In the genomic region with DNA sequence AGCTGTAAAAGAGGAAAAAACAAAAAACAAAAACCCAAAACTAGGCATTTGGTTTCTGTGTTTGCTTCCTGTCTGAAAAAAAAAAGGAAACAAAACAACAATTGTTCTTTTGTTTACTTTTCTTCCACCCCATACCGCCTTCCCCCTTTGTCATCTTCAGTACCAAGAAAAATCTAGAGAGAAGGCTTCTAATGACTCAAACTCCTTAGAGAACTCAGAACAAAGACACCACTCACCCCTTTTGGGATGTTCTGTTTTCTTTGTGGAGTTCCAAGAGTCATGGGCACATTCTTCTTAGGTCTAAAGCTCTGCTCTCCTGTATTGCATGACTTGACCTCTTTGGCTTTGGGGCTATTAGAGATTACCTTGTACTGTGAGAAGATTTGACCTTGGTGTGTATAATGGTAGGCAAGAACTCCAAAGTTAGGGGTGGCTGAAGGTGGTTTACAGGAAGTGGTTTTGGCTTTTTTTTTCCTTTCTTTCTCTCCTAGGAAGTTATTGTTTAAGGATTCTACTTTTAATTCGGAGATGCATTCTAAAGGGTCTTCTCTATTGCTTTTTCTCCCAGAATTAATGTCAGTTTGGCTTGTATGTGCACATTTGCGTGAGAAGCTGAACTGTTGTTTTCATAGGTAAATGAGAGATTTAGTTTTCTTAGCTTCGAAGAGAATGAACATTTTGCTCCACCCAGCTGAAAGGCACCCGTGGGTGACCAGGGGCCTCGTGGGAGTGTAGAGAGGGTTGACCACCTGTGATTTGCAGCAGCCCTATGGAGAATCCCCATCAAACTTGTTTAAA, we compare ENCODE assay signal across 14 cellular contexts. TPM values are rescaled to one million over a fixed set of nuclear protein-coding genes. Genes with fewer than 3 reads are reported as not detected.
DNase-seq lines count a peak whose midpoint lies in the region; ATAC-seq and TF ChIP-seq lines count a peak whose summit lies in the region.
"Had no signal": no experiment of that assay in that cellular context is flagged by ENCODE, and none has a peak within 500 bp of the region (broad histone marks: within the 10 kb centered on the region; RNA-seq: fewer than 3 reads in every experiment).

No MANE protein-coding gene starts in this region.

- H3K4me1 Mint-ChIP-seq in stimulated activated naive CD8-positive, alpha-beta T cell treated with anti-CD3 and anti-CD28 coated beads, Interleukin-15, Interleukin-2, amounts not matched to agents 100 ng/mL and 50 ng/mL, for 24 hours (ENCODE audit: low read depth) = peaks cover 11% of the 10 kb centered on the region

- no peak for TF ChIP-seq CTCF in BE2C (IDR thresholded peaks at IDR 0.05; ENCODE audit: low read depth, low read length)

- DNase-seq in stimulated activated naive CD8-positive, alpha-beta T cell treated with anti-CD3 and anti-CD28 coated beads, Interleukin-15, Interleukin-2, amounts not matched to agents 100 U/mL and 50 U/mL, for 24 hours = no peak
- no peak for DNase-seq in activated effector memory CD4-positive, alpha-beta T cell treated with Interleukin-2 at 50 U/mL for 16 hours
- DNase-seq in BE2C = no peak
- no peak for DNase-seq in AG08395 (ENCODE audit: low spot score)
- no peak for DNase-seq in NCI-H446 (lab: John Stamatoyannopoulos, UW)
- DNase-seq: activated naive CD4-positive, alpha-beta T cell; midbrain; NCI-H1694; PC-3; sigmoid colon had no signal

- H3K4me3 ChIP-seq in BE2C (ENCODE audit: low read depth, low read length) = no peak overlapping the region
- H3K4me3 ChIP-seq: A549, sigmoid colon had no signal

- H3K27ac Mint-ChIP-seq in stimulated activated naive CD8-positive, alpha-beta T cell treated with anti-CD3 and anti-CD28 coated beads, Interleukin-15, Interleukin-2, amounts not matched to agents 100 ng/mL and 50 ng/mL, for 24 hours = no peak overlapping the region

- H3K9me3 ChIP-seq in BE2C = no peaks in the 10 kb centered on the region
- H3K9me3 ChIP-seq: A549 had no signal

- H3K4me1 ChIP-seq in BE2C = no peaks in the 10 kb centered on the region; the same call in 1 of the 2 replicates
- H3K4me1 ChIP-seq: A549, sigmoid colon had no signal

- peak overlapping the region; percentile 30 for H3K4me3 Mint-ChIP-seq in stimulated activated naive CD8-positive, alpha-beta T cell treated with anti-CD3 and anti-CD28 coated beads, Interleukin-15, Interleukin-2, amounts not matched to agents 100 ng/mL and 50 ng/mL, for 24 hours

- no peaks in the 10 kb centered on the region for H3K36me3 ChIP-seq in BE2C
- H3K36me3 ChIP-seq: sigmoid colon had no signal

- peaks cover 9% of the 10 kb centered on the region for H3K9me3 Mint-ChIP-seq in stimulated activated naive CD8-positive, alpha-beta T cell treated with anti-CD3 and anti-CD28 coated beads, Interleukin-15, Interleukin-2, amounts not matched to agents 100 ng/mL and 50 ng/mL, for 24 hours

- no peaks in the 10 kb centered on the region for H3K36me3 Mint-ChIP-seq in stimulated activated naive CD8-positive, alpha-beta T cell treated with anti-CD3 and anti-CD28 coated beads, Interleukin-15, Interleukin-2, amounts not matched to agents 100 ng/mL and 50 ng/mL, for 24 hours (ENCODE audit: low read depth)

- H3K27me3 Mint-ChIP-seq in stimulated activated naive CD8-positive, alpha-beta T cell treated with anti-CD3 and anti-CD28 coated beads, Interleukin-15, Interleukin-2, amounts not matched to agents 100 ng/mL and 50 ng/mL, for 24 hours = peaks cover 8% of the 10 kb centered on the region

- H3K27me3 ChIP-seq in BE2C = no peaks in the 10 kb centered on the region
- H3K27me3 ChIP-seq: sigmoid colon had no signal

- ATAC-seq in stimulated activated naive CD8-positive, alpha-beta T cell treated with anti-CD3 and anti-CD28 coated beads, Interleukin-15, Interleukin-2, amounts not matched to agents 100 U/mL and 50 U/mL, for 24 hours = no peak
- peak; percentile 33 for ATAC-seq in HG02798 (IDR thresholded peaks at IDR 0.05; ENCODE audit: poor library complexity, unreplicated experiment)
- ATAC-seq in HG03520 (IDR thresholded peaks at IDR 0.05; ENCODE audit: unreplicated experiment) = peak; percentile 29
- ATAC-seq: A549, PC-3 had no signal

RNA-seq across cellular contexts. Expression of a gene that starts 39.5 kb away (rescaled TPM):
- 1.4 TPM for polyA plus RNA-seq in BE2C (2012; ENCODE audit: insufficient read depth, insufficient read length, low read depth)
